Comparison of ENCODE assay signal across 32 cellular contexts in genomic region chr3:191170097-191170496, GRCh38. TPM values are rescaled to one million over a fixed set of nuclear protein-coding genes. Genes with fewer than 3 reads are reported as not detected.
DNase-seq lines count a peak whose midpoint lies in the region; ATAC-seq and TF ChIP-seq lines count a peak whose summit lies in the region.
"Had no signal": no experiment of that assay in that cellular context is flagged by ENCODE, and none has a peak within 500 bp of the region (broad histone marks: within the 10 kb centered on the region; RNA-seq: fewer than 3 reads in every experiment).

No MANE protein-coding gene starts in this region.

- no peaks in the 10 kb centered on the region for H3K9me2 ChIP-seq in OCI-LY7 (ENCODE audit: insufficient read depth, low read length)

- H3K4me1 Mint-ChIP-seq in HFFc6 (ENCODE audit: low read depth) = peaks cover 32% of the 10 kb centered on the region
- H3K4me1 Mint-ChIP-seq: activated CD4-positive, alpha-beta memory T cell treated with anti-CD3 and anti-CD28 coated beads, Interleukin-2, amount 10 ng/mL, durations not matched to agents 7 days and 5 days; activated naive CD4-positive, alpha-beta T cell treated with anti-CD3 and anti-CD28 coated beads, Interleukin-2, amount 10 ng/mL, durations not matched to agents 7 days and 5 days; nephron progenitor cell had no signal

- no peak overlapping the region for H4K8ac ChIP-seq in trophoblast cell (ENCODE audit: low read depth, low read length)

- H4K12ac ChIP-seq in trophoblast cell (ENCODE audit: low read depth, low read length) = no peak overlapping the region

- ATAC-seq in GM18907 (IDR thresholded peaks at IDR 0.05; ENCODE audit: unreplicated experiment) = peak; percentile 85
- ATAC-seq: CD8-positive, alpha-beta T cell; pancreas had no signal

- H3K9me3 ChIP-seq in OCI-LY7 (ENCODE audit: low read length) (peaks cover 9% of the 10 kb centered on the region; the same call in 1 of the 2 replicates), trophoblast cell (ENCODE audit: insufficient read depth, low read depth, low read length) (no peaks in the 10 kb centered on the region)
- H3K9me3 ChIP-seq: colonic mucosa, heart left ventricle, pancreas, tibial nerve had no signal

- peak overlapping the region; percentile 59 for H3K27ac Mint-ChIP-seq in HFFc6
- H3K27ac Mint-ChIP-seq: activated CD4-positive, alpha-beta memory T cell treated with anti-CD3 and anti-CD28 coated beads, Interleukin-2, amount 10 ng/mL, durations not matched to agents 7 days and 5 days; activated naive CD4-positive, alpha-beta T cell treated with anti-CD3 and anti-CD28 coated beads, Interleukin-2, amount 10 ng/mL, durations not matched to agents 7 days and 5 days; CD8-positive, alpha-beta T cell; nephron progenitor cell had no signal

- no peaks in the 10 kb centered on the region for H3K79me2 ChIP-seq in OCI-LY7 (ENCODE audit: insufficient read depth, low read depth, low read length)
- no peaks in the 10 kb centered on the region for H3K79me2 ChIP-seq in trophoblast cell (ENCODE audit: control insufficient read depth, insufficient read depth, low read length, poor library complexity)

- TF ChIP-seq CTCF in AG04449 (IDR thresholded peaks at IDR 0.05; ENCODE audit: insufficient read depth, low read length, missing control alignments) (no peak), HFFc6 (IDR thresholded peaks at IDR 0.05) (no peak), OCI-LY7 (conservative IDR thresholded peaks at IDR 0.05; ENCODE audit: low read length) (no peak)

- no peak overlapping the region for H2BK120ac ChIP-seq in trophoblast cell (ENCODE audit: insufficient read depth, low read length, poor library complexity)

- H3K9me3 Mint-ChIP-seq in HFFc6 = no peaks in the 10 kb centered on the region
- H3K9me3 Mint-ChIP-seq: activated CD4-positive, alpha-beta memory T cell treated with anti-CD3 and anti-CD28 coated beads, Interleukin-2, amount 10 ng/mL, durations not matched to agents 7 days and 5 days; CD8-positive, alpha-beta T cell; nephron progenitor cell had no signal

- no peaks in the 10 kb centered on the region; the same call in 1 of the 2 replicates for H3K36me3 ChIP-seq in OCI-LY7 (ENCODE audit: insufficient read depth, low read length)
- no peaks in the 10 kb centered on the region for H3K36me3 ChIP-seq in trophoblast cell (ENCODE audit: control insufficient read depth in 1 of 2, insufficient read depth in 2 of 2, low read length in 2 of 2)
- H3K36me3 ChIP-seq: colonic mucosa, heart left ventricle, pancreas, tibial nerve had no signal

- no peak overlapping the region for H2BK12ac ChIP-seq in trophoblast cell (ENCODE audit: low read length)

- no peak overlapping the region for H2BK5ac ChIP-seq in trophoblast cell (ENCODE audit: low read depth, low read length, poor library complexity)

- H3K18ac ChIP-seq in trophoblast cell (ENCODE audit: low read length) = no peak overlapping the region

- H3K27ac ChIP-seq in OCI-LY7 (ENCODE audit: low read depth, low read length, poor library complexity, severe bottlenecking) = peak overlapping the region; percentile 32
- no peak overlapping the region for H3K27ac ChIP-seq in trophoblast cell (ENCODE audit: low read depth, low read length)
- H3K27ac ChIP-seq: colonic mucosa, heart left ventricle, pancreas, tibial nerve had no signal

- no peak overlapping the region for H3K4ac ChIP-seq in trophoblast cell (ENCODE audit: low read depth, low read length)

- no peak overlapping the region for H3K4me3 Mint-ChIP-seq in HFFc6
- H3K4me3 Mint-ChIP-seq: activated CD4-positive, alpha-beta memory T cell treated with anti-CD3 and anti-CD28 coated beads, Interleukin-2, amount 10 ng/mL, durations not matched to agents 7 days and 5 days; activated naive CD4-positive, alpha-beta T cell treated with anti-CD3 and anti-CD28 coated beads, Interleukin-2, amount 10 ng/mL, durations not matched to agents 7 days and 5 days; CD8-positive, alpha-beta T cell; nephron progenitor cell had no signal

- H2AFZ ChIP-seq in OCI-LY7 (ENCODE audit: low read length) (peak overlapping the region; percentile 99), trophoblast cell (ENCODE audit: insufficient read depth, low read length, poor library complexity) (no peak overlapping the region)

- BruUV-seq in OCI-LY7 (replicated peaks; lab: Mats Ljungman, UMichigan) = no TSS peak

- H3K79me1 ChIP-seq in trophoblast cell (ENCODE audit: low read length) = no peaks in the 10 kb centered on the region

- H3K27me3 ChIP-seq in trophoblast cell (ENCODE audit: insufficient read depth, low read length) = no peaks in the 10 kb centered on the region
- H3K27me3 ChIP-seq: colonic mucosa, heart left ventricle, pancreas, tibial nerve had no signal

- peaks cover 34% of the 10 kb centered on the region for H3K4me1 ChIP-seq in OCI-LY7 (ENCODE audit: insufficient read depth, low read length, poor library complexity, severe bottlenecking)
- no peaks in the 10 kb centered on the region for H3K4me1 ChIP-seq in trophoblast cell (ENCODE audit: control insufficient read depth in 1 of 2, insufficient read depth in 2 of 2, low read length in 2 of 2)
- H3K4me1 ChIP-seq: colonic mucosa, pancreas, tibial nerve had no signal

- H2AK5ac ChIP-seq in trophoblast cell (ENCODE audit: low read length) = no peak overlapping the region

- CTCF ChIA-PET in AG04449 (lab: Yijun Ruan, JAX) (no interaction called here), OCI-LY7 (lab: Charles Lee; ENCODE audit: unreplicated experiment) (no interaction called here)

- H4K91ac ChIP-seq in trophoblast cell (ENCODE audit: low read depth, low read length) = no peak overlapping the region

- H3K4me3 ChIP-seq in AG04449 (ENCODE audit: low read depth, low read length) (no peak overlapping the region), OCI-LY7 (ENCODE audit: low read depth, low read length, poor library complexity, severe bottlenecking) (peak overlapping the region; percentile 33), trophoblast cell (ENCODE audit: low read depth, low read length) (no peak overlapping the region)
- H3K4me3 ChIP-seq: colonic mucosa, heart left ventricle, pancreas, tibial nerve had no signal

- no peaks in the 10 kb centered on the region for H4K20me1 ChIP-seq in OCI-LY7 (ENCODE audit: insufficient read depth, low read length)

- H3K14ac ChIP-seq in trophoblast cell (ENCODE audit: low read length) = no peak overlapping the region

- no peaks in the 10 kb centered on the region for H3K36me3 Mint-ChIP-seq in HFFc6 (ENCODE audit: low read depth)
- H3K36me3 Mint-ChIP-seq: activated naive CD4-positive, alpha-beta T cell treated with anti-CD3 and anti-CD28 coated beads, Interleukin-2, amount 10 ng/mL, durations not matched to agents 7 days and 5 days; CD8-positive, alpha-beta T cell had no signal

- peaks cover 3% of the 10 kb centered on the region; the same call in 1 of the 2 replicates for H3K27me3 Mint-ChIP-seq in HFFc6 (ENCODE audit: insufficient read depth)
- H3K27me3 Mint-ChIP-seq: activated CD4-positive, alpha-beta memory T cell treated with anti-CD3 and anti-CD28 coated beads, Interleukin-2, amount 10 ng/mL, durations not matched to agents 7 days and 5 days; activated naive CD4-positive, alpha-beta T cell treated with anti-CD3 and anti-CD28 coated beads, Interleukin-2, amount 10 ng/mL, durations not matched to agents 7 days and 5 days had no signal

- H3K23ac ChIP-seq in trophoblast cell (ENCODE audit: low read length) = no peak overlapping the region

- no peak overlapping the region for H3K9ac ChIP-seq in trophoblast cell (ENCODE audit: low read length)

- H3K4me2 ChIP-seq in OCI-LY7 (ENCODE audit: low read length) = peak overlapping the region; percentile 55
- no peak overlapping the region for H3K4me2 ChIP-seq in trophoblast cell (ENCODE audit: low read length)

- intact Hi-C loops in OCI-LY7 (cut with micrococcal nuclease; ENCODE audit: unreplicated experiment) = no loop called here

- DNase-seq in AG04449 (ENCODE audit: low read depth, low spot score) = peak; percentile 14
- no peak for DNase-seq in HFFc6
- DNase-seq in OCI-LY7 (ENCODE audit: low spot score) = peak; percentile 29
- DNase-seq in stimulated activated CD4-positive, alpha-beta T cell treated with anti-CD3 and anti-CD28 coated beads, Interleukin-15, amount 100 ng/mL, for 24 hours = no peak
- no peak for DNase-seq in trophoblast cell
- no peak for DNase-seq in amniotic stem cell (lab: John Stamatoyannopoulos, UW)
- DNase-seq in COLO668 (lab: John Stamatoyannopoulos, UW; ENCODE audit: unreplicated experiment) = no peak
- DNase-seq: activated CD4-positive, alpha-beta memory T cell treated with anti-CD3 and anti-CD28 coated beads, Interleukin-2, amount 10 ng/mL, durations not matched to agents 7 days and 5 days; activated CD4-positive, CD25-positive, alpha-beta regulatory T cell treated with anti-CD3 and anti-CD28 coated beads, Interleukin-2, amount 50 U/mL, for 72 hours; activated CD8-positive, alpha-beta memory T cell treated with anti-CD3 and anti-CD28 coated beads, Interleukin-2, amount 50 U/mL, for 48 hours; activated naive CD4-positive, alpha-beta T cell treated with anti-CD3 and anti-CD28 coated beads, Interleukin-2, amount 10 ng/mL, durations not matched to agents 7 days and 5 days; CD8-positive, alpha-beta T cell; colonic mucosa; effector CD8-positive, alpha-beta T cell; foreskin fibroblast; heart left ventricle; NCI-H1105; NCI-H1930; NCI-H2227 treated with DMSO at 0.1 percent for 48 hours; nephron progenitor cell; pancreas; retina; small intestine; stimulated activated CD4-positive, alpha-beta T cell treated with anti-CD3 and anti-CD28 coated beads, Interleukin-1b, Interleukin-23, amount 100 ng/mL, for 48 hours; T-helper 2 cell had no signal

- POLR2A ChIA-PET in AG04449 (lab: Yijun Ruan, JAX) = no interaction called here
- POLR2A ChIA-PET in OCI-LY7 (lab: Charles Lee) = interaction anchor here (0.6 to 2.0 kb wide), 15 partner anchors 9 to 163 kb away, joined by 3 to 10 read pairs (median 4); no protein-coding TSS in a partner anchor

- WGBS in trophoblast cell (ENCODE audit: extremely low coverage, insufficient coverage, insufficient read length) = no CpG with 5 or more reads among the region's 2 CpGs

RNA-seq across cellular contexts. Expression of gene OSTN, which starts 28.9 kb away (rescaled TPM):
- total RNA-seq in HFFc6 (2021; fragmentation: NEBNext Ultra II Directional; extraction: Animal tissue kit (Norgen Biotek cat#: 25700)) = under 1 TPM in 4 of 6 experiments, not detected in 2; 0.24 to 0.71 (median 0.34) TPM
- total RNA-seq in OCI-LY7 (2014; rRNA removed; shearing (Covaris generic)) = not detected in 2 replicates
- total RNA-seq in OCI-LY7 (2022) = not detected in 2 replicates
- 0.11 and 0.29 TPM in 2 replicates for polyA plus RNA-seq in trophoblast cell (2013)
- total RNA-seq: activated CD4-positive, alpha-beta memory T cell treated with anti-CD3 and anti-CD28 coated beads, Interleukin-2, amount 10 ng/mL, durations not matched to agents 7 days and 5 days; CD8-positive, alpha-beta T cell; colonic mucosa; epithelial cell of proximal tubule; G401; HT-29; lung microvascular endothelial cell; mucosa of gallbladder; pancreas; tibial nerve had no signal
- polyA plus RNA-seq: heart left ventricle had no signal

Comparison
In these comparisons a context has a peak if more than half of its experiments do, and no peak if none do; other contexts are left out.
1. DNase-seq: peak in AG04449 (single experiment) and OCI-LY7 (single experiment); none in HFFc6 (single experiment), stimulated activated CD4-positive, alpha-beta T cell treated with anti-CD3 and anti-CD28 coated beads, Interleukin-15, amount 100 ng/mL, for 24 hours (single experiment), trophoblast cell (0 of 2), amniotic stem cell (single experiment) and COLO668 (single experiment).